Comparison of ENCODE assay signal across 8 cellular contexts in the genomic region with DNA sequence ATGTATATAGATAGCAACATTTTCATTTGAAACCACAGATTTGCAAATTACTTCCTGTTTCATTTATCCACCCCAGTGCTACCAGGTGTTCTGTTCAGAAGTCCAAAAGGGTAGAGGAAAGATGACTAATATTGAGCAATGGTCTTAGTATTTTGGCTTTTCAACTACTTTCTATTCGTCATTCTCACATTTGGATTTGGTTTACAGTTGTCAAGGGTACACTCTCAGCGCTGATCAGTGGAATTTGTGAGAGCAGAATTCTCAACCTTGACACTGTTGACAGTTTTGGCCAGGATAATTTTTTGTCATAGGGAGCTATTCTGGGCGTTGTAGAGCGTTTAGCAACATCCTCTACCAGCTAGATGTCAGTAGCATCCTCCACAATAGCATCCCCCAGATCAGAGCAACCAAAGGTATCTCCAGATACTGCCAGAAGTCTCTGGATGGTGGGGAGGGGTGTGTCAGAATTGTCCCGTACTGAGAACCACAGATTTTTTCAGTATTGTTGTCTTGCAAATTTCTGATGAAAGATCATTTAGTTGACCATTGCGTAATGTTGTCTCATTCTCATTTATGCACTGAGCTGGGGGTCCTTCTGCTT. TPM values are rescaled to one million over a fixed set of nuclear protein-coding genes. Genes with fewer than 3 reads are reported as not detected.
DNase-seq lines count a peak whose midpoint lies in the region; ATAC-seq and TF ChIP-seq lines count a peak whose summit lies in the region.

No MANE protein-coding gene starts in this region.

- 47 to 71% (median 59%) methylated on average over 6 of the region's 6 CpGs for WGBS in heart left ventricle, 4 donors

- intact Hi-C loops in heart left ventricle (cut with DNase I), result no loop called here

- no peak overlapping the region for H3K27ac ChIP-seq in heart left ventricle

- no peak for TF ChIP-seq POLR2A in heart left ventricle (IDR thresholded peaks at IDR 0.05)

- no peak overlapping the region for H3K4me3 ChIP-seq in heart left ventricle

- no peak for TF ChIP-seq CTCF in heart left ventricle (IDR thresholded peaks at IDR 0.05)

- H3K9me3 ChIP-seq in heart left ventricle, result no peaks in the 10 kb centered on the region

- DNase-seq in NOMO-1 (lab: John Stamatoyannopoulos, UW; ENCODE audit: unreplicated experiment in 2 of 2), result peak; percentile 57 to 90
- peak; percentile 36 for DNase-seq in fibroblast of peridontal ligament (ENCODE audit: extremely low read depth)
- DNase-seq in NCI-H2029 (lab: John Stamatoyannopoulos, UW), result no peak
- no peak for DNase-seq in medulla oblongata (ENCODE audit: extremely low spot score)
- DNase-seq in amygdala (lab: John Stamatoyannopoulos, UW), result no peak
- no peak for DNase-seq in heart left ventricle

- peaks cover 0 to 36% (median 15%) of the 10 kb centered on the region in 12 donors for H3K4me1 ChIP-seq in heart left ventricle

- ATAC-seq in GM18861 (IDR thresholded peaks at IDR 0.05; ENCODE audit: unreplicated experiment) (peak; percentile 74), HG02623 (IDR thresholded peaks at IDR 0.05; ENCODE audit: unreplicated experiment) (peak; percentile 71), heart left ventricle (no peak)

- no peaks in the 10 kb centered on the region for H3K27me3 ChIP-seq in heart left ventricle

- peaks cover 0 to 27% (median 16%) of the 10 kb centered on the region in 9 donors for H3K36me3 ChIP-seq in heart left ventricle

RNA-seq across cellular contexts. Expression of a gene that starts 4.2 kb away (rescaled TPM):
- total RNA-seq in heart left ventricle, result 10 to 100 TPM; 30.0 to 46.3 (median 37.7) TPM
- 10 to 100 TPM; 30.7 to 46.6 TPM for polyA plus RNA-seq in heart left ventricle

RNA-seq across cellular contexts. Expression of a gene that starts 33.4 kb away (rescaled TPM):
- 100 to 1,000 TPM in 4 of 9 donors, 10 to 100 TPM in 5; 78.6 to 121 (median 93.9) TPM for total RNA-seq in heart left ventricle
- 100 to 1,000 TPM in 1 of 2 donors, 10 to 100 TPM in 1; 82.3 to 115 TPM for polyA plus RNA-seq in heart left ventricle

Comparison
In these comparisons a context has a peak if more than half of its experiments do, and no peak if none do; other contexts are left out.
1. ATAC-seq: peak in GM18861 (single experiment) and HG02623 (single experiment); none in heart left ventricle (0 of 4).
2. DNase-seq: peak in NOMO-1 (2 of 2) and fibroblast of peridontal ligament (single experiment); none in NCI-H2029 (single experiment), medulla oblongata (single experiment), amygdala (0 of 56) and heart left ventricle (0 of 5).